Comparison of ENCODE assay signal across 1 cellular context in the genomic region with DNA sequence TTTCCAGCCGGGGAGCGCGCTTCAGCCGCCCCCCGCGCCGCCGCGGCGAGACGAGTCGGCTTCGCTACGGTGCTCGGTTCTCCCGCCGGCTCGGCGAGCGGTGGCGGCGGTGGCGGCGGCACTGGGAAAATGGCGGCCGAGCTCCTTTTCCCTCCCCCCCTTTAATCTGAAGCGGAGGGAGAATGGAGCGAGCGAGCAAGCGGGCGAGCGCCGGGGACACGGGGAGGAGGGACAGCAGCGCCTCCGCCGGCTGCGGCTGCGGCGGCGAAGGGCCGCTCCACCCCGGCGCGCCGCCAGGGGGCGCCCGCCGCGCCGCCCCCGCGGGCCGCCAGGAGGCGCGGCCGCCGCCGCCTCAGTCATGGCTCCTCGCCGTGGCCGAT.
TF ChIP-seq lines count a peak whose summit lies in the region.

A gene with protein sequence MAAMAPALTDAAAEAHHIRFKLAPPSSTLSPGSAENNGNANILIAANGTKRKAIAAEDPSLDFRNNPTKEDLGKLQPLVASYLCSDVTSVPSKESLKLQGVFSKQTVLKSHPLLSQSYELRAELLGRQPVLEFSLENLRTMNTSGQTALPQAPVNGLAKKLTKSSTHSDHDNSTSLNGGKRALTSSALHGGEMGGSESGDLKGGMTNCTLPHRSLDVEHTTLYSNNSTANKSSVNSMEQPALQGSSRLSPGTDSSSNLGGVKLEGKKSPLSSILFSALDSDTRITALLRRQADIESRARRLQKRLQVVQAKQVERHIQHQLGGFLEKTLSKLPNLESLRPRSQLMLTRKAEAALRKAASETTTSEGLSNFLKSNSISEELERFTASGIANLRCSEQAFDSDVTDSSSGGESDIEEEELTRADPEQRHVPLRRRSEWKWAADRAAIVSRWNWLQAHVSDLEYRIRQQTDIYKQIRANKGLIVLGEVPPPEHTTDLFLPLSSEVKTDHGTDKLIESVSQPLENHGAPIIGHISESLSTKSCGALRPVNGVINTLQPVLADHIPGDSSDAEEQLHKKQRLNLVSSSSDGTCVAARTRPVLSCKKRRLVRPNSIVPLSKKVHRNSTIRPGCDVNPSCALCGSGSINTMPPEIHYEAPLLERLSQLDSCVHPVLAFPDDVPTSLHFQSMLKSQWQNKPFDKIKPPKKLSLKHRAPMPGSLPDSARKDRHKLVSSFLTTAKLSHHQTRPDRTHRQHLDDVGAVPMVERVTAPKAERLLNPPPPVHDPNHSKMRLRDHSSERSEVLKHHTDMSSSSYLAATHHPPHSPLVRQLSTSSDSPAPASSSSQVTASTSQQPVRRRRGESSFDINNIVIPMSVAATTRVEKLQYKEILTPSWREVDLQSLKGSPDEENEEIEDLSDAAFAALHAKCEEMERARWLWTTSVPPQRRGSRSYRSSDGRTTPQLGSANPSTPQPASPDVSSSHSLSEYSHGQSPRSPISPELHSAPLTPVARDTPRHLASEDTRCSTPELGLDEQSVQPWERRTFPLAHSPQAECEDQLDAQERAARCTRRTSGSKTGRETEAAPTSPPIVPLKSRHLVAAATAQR (N-terminal part only) (minus strand): TSS at position 184 of the 380 bp plus-strand sequence. CDS start 21,286 bp downstream, outside the sequence.

TF ChIP-seq in H1, 55 proteins besides CTCF, POLR2A, EP300 and RAD21:
- TF ChIP-seq EGR1 (IDR thresholded peaks at IDR 0.05; ENCODE audit: borderline replicate concordance, low read depth, low read length) (0 out of 2 replicates have a peak, but pooled peaks have one; percentile 39), CBX8 (IDR thresholded peaks at IDR 0.05; ENCODE audit: borderline replicate concordance, low read depth, low read length) (no peak), SIX5 (IDR thresholded peaks at IDR 0.05; ENCODE audit: low read depth, low read length) (no peak), SAP30 (IDR thresholded peaks at IDR 0.05; ENCODE audit: insufficient read depth, insufficient replicate concordance, low read length) (no peak), SIN3A (conservative IDR thresholded peaks at IDR 0.05 in 1 of 2, IDR thresholded peaks at IDR 0.05 in 1 of 2; ENCODE audit: low read depth in 1 of 2, low read length in 2 of 2) (no peak), RXRA (IDR thresholded peaks at IDR 0.05; ENCODE audit: insufficient read depth, low read depth, low read length) (no peak), CEBPB (IDR thresholded peaks at IDR 0.05; ENCODE audit: low read depth, low read length) (no peak), BACH1 (IDR thresholded peaks at IDR 0.05; ENCODE audit: low read length) (no peak), POLR2AphosphoS5 (IDR thresholded peaks at IDR 0.05; ENCODE audit: low read depth, low read length) (peak; percentile 62), CHD2 (IDR thresholded peaks at IDR 0.05; ENCODE audit: low read length) (0 out of 2 replicates have a peak, but pooled peaks have one; percentile 23), GTF2F1 (IDR thresholded peaks at IDR 0.05; ENCODE audit: borderline replicate concordance, low read depth, low read length) (peak; percentile 68; the same call in 1 of the 2 replicates), HDAC2 (IDR thresholded peaks at IDR 0.05; ENCODE audit: borderline replicate concordance in 1 of 2, low read depth in 2 of 2, low read length in 2 of 2) (no peak), TEAD4 (IDR thresholded peaks at IDR 0.05; ENCODE audit: low read depth, low read length) (no peak), SP4 (IDR thresholded peaks at IDR 0.05; ENCODE audit: low read length) (no peak), SRF (IDR thresholded peaks at IDR 0.05; ENCODE audit: low read depth, low read length) (no peak), TAF1 (IDR thresholded peaks at IDR 0.05; ENCODE audit: low read depth, low read length) (peak; percentile 85; the same call in 1 of the 2 replicates), TAF7 (optimal IDR thresholded peaks at IDR 0.05; ENCODE audit: borderline replicate concordance, low read depth, low read length) (peak; percentile 71), YY1 (IDR thresholded peaks at IDR 0.05; ENCODE audit: low read depth, low read length) (peak; percentile 96), CREB1 (IDR thresholded peaks at IDR 0.05) (no peak; the same call in 1 of the 2 replicates), PHF8 (conservative IDR thresholded peaks at IDR 0.05; ENCODE audit: low read depth, low read length) (peak; percentile 71), SIRT6 (IDR thresholded peaks at IDR 0.05; ENCODE audit: low read length) (no peak), CBX5 (IDR thresholded peaks at IDR 0.05; ENCODE audit: low read depth, low read length) (no peak), RBBP5 (IDR thresholded peaks at IDR 0.05; ENCODE audit: borderline replicate concordance, low read depth, low read length) (peak; percentile 22; the same call in 1 of the 2 replicates), SP1 (IDR thresholded peaks at IDR 0.05; ENCODE audit: low read depth, low read length) (no peak), TBP (IDR thresholded peaks at IDR 0.05; ENCODE audit: low read depth, low read length) (peak; percentile 84), TCF12 (IDR thresholded peaks at IDR 0.05; ENCODE audit: low read depth, low read length) (no peak), FOSL1 (IDR thresholded peaks at IDR 0.05; ENCODE audit: insufficient read depth, low read depth, low read length) (no peak), ZNF274 (IDR thresholded peaks at IDR 0.05; ENCODE audit: borderline replicate concordance, extremely low read depth, low read length) (no peak), BRCA1 (IDR thresholded peaks at IDR 0.05; ENCODE audit: low read depth, low read length) (no peak), NRF1 (IDR thresholded peaks at IDR 0.05; ENCODE audit: low read depth, low read length) (no peak), JUN (IDR thresholded peaks at IDR 0.05; ENCODE audit: low read depth, low read length) (no peak)
- TF ChIP-seq, protein P1, sequence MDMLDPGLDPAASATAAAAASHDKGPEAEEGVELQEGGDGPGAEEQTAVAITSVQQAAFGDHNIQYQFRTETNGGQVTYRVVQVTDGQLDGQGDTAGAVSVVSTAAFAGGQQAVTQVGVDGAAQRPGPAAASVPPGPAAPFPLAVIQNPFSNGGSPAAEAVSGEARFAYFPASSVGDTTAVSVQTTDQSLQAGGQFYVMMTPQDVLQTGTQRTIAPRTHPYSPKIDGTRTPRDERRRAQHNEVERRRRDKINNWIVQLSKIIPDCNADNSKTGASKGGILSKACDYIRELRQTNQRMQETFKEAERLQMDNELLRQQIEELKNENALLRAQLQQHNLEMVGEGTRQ (IDR thresholded peaks at IDR 0.05; ENCODE audit: low read length) = no peak
- TF ChIP-seq, protein P2, sequence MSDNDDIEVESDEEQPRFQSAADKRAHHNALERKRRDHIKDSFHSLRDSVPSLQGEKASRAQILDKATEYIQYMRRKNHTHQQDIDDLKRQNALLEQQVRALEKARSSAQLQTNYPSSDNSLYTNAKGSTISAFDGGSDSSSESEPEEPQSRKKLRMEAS (IDR thresholded peaks at IDR 0.05) = no peak
- TF ChIP-seq, protein P3, sequence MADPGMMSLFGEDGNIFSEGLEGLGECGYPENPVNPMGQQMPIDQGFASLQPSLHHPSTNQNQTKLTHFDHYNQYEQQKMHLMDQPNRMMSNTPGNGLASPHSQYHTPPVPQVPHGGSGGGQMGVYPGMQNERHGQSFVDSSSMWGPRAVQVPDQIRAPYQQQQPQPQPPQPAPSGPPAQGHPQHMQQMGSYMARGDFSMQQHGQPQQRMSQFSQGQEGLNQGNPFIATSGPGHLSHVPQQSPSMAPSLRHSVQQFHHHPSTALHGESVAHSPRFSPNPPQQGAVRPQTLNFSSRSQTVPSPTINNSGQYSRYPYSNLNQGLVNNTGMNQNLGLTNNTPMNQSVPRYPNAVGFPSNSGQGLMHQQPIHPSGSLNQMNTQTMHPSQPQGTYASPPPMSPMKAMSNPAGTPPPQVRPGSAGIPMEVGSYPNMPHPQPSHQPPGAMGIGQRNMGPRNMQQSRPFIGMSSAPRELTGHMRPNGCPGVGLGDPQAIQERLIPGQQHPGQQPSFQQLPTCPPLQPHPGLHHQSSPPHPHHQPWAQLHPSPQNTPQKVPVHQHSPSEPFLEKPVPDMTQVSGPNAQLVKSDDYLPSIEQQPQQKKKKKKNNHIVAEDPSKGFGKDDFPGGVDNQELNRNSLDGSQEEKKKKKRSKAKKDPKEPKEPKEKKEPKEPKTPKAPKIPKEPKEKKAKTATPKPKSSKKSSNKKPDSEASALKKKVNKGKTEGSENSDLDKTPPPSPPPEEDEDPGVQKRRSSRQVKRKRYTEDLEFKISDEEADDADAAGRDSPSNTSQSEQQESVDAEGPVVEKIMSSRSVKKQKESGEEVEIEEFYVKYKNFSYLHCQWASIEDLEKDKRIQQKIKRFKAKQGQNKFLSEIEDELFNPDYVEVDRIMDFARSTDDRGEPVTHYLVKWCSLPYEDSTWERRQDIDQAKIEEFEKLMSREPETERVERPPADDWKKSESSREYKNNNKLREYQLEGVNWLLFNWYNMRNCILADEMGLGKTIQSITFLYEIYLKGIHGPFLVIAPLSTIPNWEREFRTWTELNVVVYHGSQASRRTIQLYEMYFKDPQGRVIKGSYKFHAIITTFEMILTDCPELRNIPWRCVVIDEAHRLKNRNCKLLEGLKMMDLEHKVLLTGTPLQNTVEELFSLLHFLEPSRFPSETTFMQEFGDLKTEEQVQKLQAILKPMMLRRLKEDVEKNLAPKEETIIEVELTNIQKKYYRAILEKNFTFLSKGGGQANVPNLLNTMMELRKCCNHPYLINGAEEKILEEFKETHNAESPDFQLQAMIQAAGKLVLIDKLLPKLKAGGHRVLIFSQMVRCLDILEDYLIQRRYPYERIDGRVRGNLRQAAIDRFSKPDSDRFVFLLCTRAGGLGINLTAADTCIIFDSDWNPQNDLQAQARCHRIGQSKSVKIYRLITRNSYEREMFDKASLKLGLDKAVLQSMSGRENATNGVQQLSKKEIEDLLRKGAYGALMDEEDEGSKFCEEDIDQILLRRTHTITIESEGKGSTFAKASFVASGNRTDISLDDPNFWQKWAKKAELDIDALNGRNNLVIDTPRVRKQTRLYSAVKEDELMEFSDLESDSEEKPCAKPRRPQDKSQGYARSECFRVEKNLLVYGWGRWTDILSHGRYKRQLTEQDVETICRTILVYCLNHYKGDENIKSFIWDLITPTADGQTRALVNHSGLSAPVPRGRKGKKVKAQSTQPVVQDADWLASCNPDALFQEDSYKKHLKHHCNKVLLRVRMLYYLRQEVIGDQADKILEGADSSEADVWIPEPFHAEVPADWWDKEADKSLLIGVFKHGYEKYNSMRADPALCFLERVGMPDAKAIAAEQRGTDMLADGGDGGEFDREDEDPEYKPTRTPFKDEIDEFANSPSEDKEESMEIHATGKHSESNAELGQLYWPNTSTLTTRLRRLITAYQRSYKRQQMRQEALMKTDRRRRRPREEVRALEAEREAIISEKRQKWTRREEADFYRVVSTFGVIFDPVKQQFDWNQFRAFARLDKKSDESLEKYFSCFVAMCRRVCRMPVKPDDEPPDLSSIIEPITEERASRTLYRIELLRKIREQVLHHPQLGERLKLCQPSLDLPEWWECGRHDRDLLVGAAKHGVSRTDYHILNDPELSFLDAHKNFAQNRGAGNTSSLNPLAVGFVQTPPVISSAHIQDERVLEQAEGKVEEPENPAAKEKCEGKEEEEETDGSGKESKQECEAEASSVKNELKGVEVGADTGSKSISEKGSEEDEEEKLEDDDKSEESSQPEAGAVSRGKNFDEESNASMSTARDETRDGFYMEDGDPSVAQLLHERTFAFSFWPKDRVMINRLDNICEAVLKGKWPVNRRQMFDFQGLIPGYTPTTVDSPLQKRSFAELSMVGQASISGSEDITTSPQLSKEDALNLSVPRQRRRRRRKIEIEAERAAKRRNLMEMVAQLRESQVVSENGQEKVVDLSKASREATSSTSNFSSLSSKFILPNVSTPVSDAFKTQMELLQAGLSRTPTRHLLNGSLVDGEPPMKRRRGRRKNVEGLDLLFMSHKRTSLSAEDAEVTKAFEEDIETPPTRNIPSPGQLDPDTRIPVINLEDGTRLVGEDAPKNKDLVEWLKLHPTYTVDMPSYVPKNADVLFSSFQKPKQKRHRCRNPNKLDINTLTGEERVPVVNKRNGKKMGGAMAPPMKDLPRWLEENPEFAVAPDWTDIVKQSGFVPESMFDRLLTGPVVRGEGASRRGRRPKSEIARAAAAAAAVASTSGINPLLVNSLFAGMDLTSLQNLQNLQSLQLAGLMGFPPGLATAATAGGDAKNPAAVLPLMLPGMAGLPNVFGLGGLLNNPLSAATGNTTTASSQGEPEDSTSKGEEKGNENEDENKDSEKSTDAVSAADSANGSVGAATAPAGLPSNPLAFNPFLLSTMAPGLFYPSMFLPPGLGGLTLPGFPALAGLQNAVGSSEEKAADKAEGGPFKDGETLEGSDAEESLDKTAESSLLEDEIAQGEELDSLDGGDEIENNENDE (IDR thresholded peaks at IDR 0.05; ENCODE audit: insufficient replicate concordance, low read length) = no peak
- TF ChIP-seq, protein P4, sequence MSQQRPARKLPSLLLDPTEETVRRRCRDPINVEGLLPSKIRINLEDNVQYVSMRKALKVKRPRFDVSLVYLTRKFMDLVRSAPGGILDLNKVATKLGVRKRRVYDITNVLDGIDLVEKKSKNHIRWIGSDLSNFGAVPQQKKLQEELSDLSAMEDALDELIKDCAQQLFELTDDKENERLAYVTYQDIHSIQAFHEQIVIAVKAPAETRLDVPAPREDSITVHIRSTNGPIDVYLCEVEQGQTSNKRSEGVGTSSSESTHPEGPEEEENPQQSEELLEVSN (IDR thresholded peaks at IDR 0.05) = no peak; the same call in 1 of the 2 replicates
